In the genomic region with DNA sequence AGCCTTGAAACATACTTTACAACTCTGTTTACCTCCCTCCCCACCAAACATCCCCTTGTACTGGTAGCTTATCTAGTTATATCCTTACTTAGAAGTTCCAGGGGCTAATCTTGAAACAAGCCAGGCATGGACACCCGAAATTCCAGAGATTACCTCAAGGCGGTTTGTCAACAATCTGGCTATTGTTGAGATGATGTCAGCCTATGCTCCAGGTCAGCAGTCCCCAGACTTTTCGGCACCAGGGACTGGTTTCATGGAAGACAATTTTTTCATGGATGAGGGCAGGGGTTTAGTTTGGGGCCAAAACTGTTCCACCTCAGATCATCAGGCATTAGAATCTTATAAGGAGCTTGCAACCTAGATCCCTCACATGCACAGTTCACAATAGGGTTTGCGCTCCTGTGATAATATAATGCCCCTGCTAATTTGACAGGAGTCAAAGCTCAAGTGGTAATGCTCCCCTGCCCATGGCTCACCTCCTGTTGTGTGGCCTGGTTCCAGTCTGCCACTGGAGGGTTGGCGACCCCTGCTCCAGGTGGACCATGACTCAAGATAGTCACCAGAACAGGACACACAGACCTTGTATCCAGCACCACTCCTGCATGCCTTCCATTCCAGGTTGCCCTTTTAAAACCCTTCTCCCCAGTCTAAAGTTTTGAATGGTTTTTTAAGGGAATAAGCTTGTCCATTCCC, we compare ENCODE assay signal across 1 cellular context.
TF ChIP-seq lines count a peak whose summit lies in the region.

No MANE protein-coding gene starts in this region.

TF ChIP-seq in GM12891, 5 proteins besides CTCF, POLR2A, EP300 and RAD21:
- TF ChIP-seq POLR2AphosphoS5 (IDR thresholded peaks at IDR 0.05; ENCODE audit: low read depth, low read length) (no peak), PAX5 (IDR thresholded peaks at IDR 0.05; ENCODE audit: insufficient read depth, low read length, severe bottlenecking) (no peak), TAF1 (IDR thresholded peaks at IDR 0.05; ENCODE audit: low read depth, low read length) (no peak), SPI1 (IDR thresholded peaks at IDR 0.05; ENCODE audit: low read depth, low read length) (no peak), POU2F2 (IDR thresholded peaks at IDR 0.05; ENCODE audit: low read depth, low read length) (no peak)
